11 cellular contexts compared by ENCODE assay signal in the genomic region with DNA sequence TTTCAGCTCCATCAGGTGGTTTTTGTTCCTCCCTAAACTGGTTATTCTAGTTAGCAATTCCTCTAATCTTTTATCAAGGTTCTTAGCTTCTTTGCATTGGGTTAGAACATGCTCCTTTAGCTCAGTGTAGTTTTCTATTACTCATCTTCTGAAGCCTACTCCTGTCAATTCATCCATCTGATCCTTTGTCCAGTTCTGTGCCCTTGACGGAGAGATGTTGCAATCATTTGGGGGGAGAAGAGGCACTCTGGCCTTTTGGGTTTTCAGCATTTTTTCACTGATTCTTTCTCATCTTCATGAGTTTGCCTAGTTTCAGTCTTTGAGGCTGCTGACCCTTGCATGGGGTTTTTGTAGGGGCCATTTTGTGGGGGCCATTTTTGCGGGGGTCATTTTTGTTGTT. TPM values are rescaled to one million over a fixed set of nuclear protein-coding genes. Genes with fewer than 3 reads are reported as not detected.
DNase-seq lines count a peak whose midpoint lies in the region; ATAC-seq, FAIRE-seq and TF ChIP-seq lines count a peak whose summit lies in the region.
"Not testable (repeated sequence)": the region's sequence is repeated elsewhere in the genome, so short reads cannot be mapped to it uniquely, and the experiment has no call there.
"Had no signal": no experiment of that assay in that cellular context is flagged by ENCODE, and none has a peak within 500 bp of the region (broad histone marks: within the 10 kb centered on the region; RNA-seq: fewer than 3 reads in every experiment).

No MANE protein-coding gene starts in this region.

- TF ChIP-seq CTCF in OCI-LY3 (IDR thresholded peaks at IDR 0.05; ENCODE audit: low read depth, low read length); K562 (IDR thresholded peaks at IDR 0.05 in 2 of 3, conservative IDR thresholded peaks at IDR 0.05 in 1 of 3; ENCODE audit: insufficient read depth in 2 of 3, low read depth in 1 of 3, low read length in 3 of 3); choroid plexus epithelial cell (conservative IDR thresholded peaks at IDR 0.05; ENCODE audit: low read depth, low read length); fibroblast of mammary gland (conservative IDR thresholded peaks at IDR 0.05; ENCODE audit: control insufficient read depth, insufficient read depth, low read depth, low read length); testis (IDR thresholded peaks at IDR 0.05): not testable (repeated sequence)

- H3K36me3 ChIP-seq in OCI-LY3 (replicated peaks; ENCODE audit: low read depth, low read length); K562 (ENCODE audit: control insufficient read depth, insufficient read depth, low read length); testis (ENCODE audit: low read depth, missing control alignments): not testable (repeated sequence)

- H3K4me1 ChIP-seq in OCI-LY3 (ENCODE audit: low read length) = peaks cover 44% of the 10 kb centered on the region
- not testable (repeated sequence) for H3K4me1 ChIP-seq in K562 (replicated peaks in 1 of 2; ENCODE audit: control insufficient read depth in 2 of 2, insufficient read depth in 2 of 2, low read length in 2 of 2); testis

- H3K4me2 ChIP-seq in OCI-LY3 (ENCODE audit: low read length) = peak overlapping the region; percentile 47
- not testable (repeated sequence) for H3K4me2 ChIP-seq in K562 (ENCODE audit: insufficient read depth, low read length)

- not testable (repeated sequence) for ATAC-seq in K562

- H3K9me3 ChIP-seq in OCI-LY3 (ENCODE audit: insufficient read depth, low read length); K562 (replicated peaks; ENCODE audit: control insufficient read depth, insufficient read depth, low read depth, low read length); testis: not testable (repeated sequence)

- not testable (repeated sequence) for BruUV-seq in K562 (replicated peaks; lab: Mats Ljungman, UMichigan)

- not testable (repeated sequence) for FAIRE-seq in K562 (lab: Jason Lieb, UNC)

- H2AFZ ChIP-seq in OCI-LY3 (ENCODE audit: low read depth, low read length) = not testable (repeated sequence)
- peak overlapping the region; percentile 47 for H2AFZ ChIP-seq in K562 (ENCODE audit: low read depth, low read length)

- not testable (repeated sequence) for H3K9ac ChIP-seq in OCI-LY3 (ENCODE audit: low read length); K562 (ENCODE audit: insufficient read depth in 1 of 2, low read depth in 2 of 2, low read length in 2 of 2)

- intact Hi-C loops in K562 (cut with micrococcal nuclease); testis (cut with DNase I; ENCODE audit: low total_unique reads): not testable (repeated sequence)

- not testable (repeated sequence) for TF ChIP-seq RAD21 in K562 (CRISPR knock-in tag; conservative IDR thresholded peaks at IDR 0.05 in 1 of 2, IDR thresholded peaks at IDR 0.05 in 1 of 2)

- not testable (repeated sequence) for H3K79me2 ChIP-seq in OCI-LY3 (ENCODE audit: low read length); K562 (ENCODE audit: control insufficient read depth, insufficient read depth, low read length)

- not testable (repeated sequence) for H3K27ac ChIP-seq in OCI-LY3 (ENCODE audit: low read length); K562 (ENCODE audit: extremely low read depth, low read depth, low read length)
- peak overlapping the region; percentile 25 to 31 for H3K27ac ChIP-seq in testis

- not testable (repeated sequence) for TF ChIP-seq POLR2A in K562 (conservative IDR thresholded peaks at IDR 0.05); testis (IDR thresholded peaks at IDR 0.05)

- not testable (repeated sequence) for H4K20me1 ChIP-seq in OCI-LY3 (ENCODE audit: insufficient read depth, low read length); K562 (replicated peaks; ENCODE audit: control insufficient read depth, insufficient read depth, low read length)

- POLR2A ChIA-PET in K562 (lab: Yijun Ruan, JAX) = interaction anchor here (1.4 kb wide), 1 partner anchor 12 kb away, joined by 5 read pairs; no protein-coding TSS in a partner anchor

- TF ChIP-seq EP300 in K562 (IDR thresholded peaks at IDR 0.05; ENCODE audit: low read length) = not testable (repeated sequence)

- not testable (repeated sequence) for H3K27me3 ChIP-seq in OCI-LY3 (ENCODE audit: low read depth, low read length); K562 (ENCODE audit: control insufficient read depth in 2 of 2, insufficient read depth in 2 of 2, low read length in 2 of 2); testis

- DNase-seq in K562 (ENCODE audit: extremely low read depth in 1 of 4, low spot score in 3 of 4); testis: not testable (repeated sequence)
- DNase-seq in choroid plexus epithelial cell (ENCODE audit: low read depth) (peak; percentile 54), fibroblast of mammary gland (ENCODE audit: low read depth) (peak; percentile 41), renal cortical epithelial cell (ENCODE audit: low read depth) (peak; percentile 4)

- in situ Hi-C loops in K562 (cut with MboI) = not testable (repeated sequence)

- H3K4me3 ChIP-seq in OCI-LY3 (ENCODE audit: low read length); K562; choroid plexus epithelial cell (ENCODE audit: low read depth, low read length); fibroblast of mammary gland (ENCODE audit: control insufficient read depth, low read depth, low read length); testis: not testable (repeated sequence)

- 30% methylated on average over 2 of the region's 2 CpGs for WGBS in K562 (ENCODE audit: insufficient coverage, low coverage, missing lambda C conversion rate)
- 88 to 97% methylated on average over 2 of the region's 2 CpGs for WGBS in testis, 2 donors

- CTCF ChIA-PET in K562 (lab: Yijun Ruan, JAX; ENCODE audit: low intra/inter-chr PET ratio) = not testable (repeated sequence)

- not testable (repeated sequence) for H3K9me1 ChIP-seq in K562 (ENCODE audit: control insufficient read depth, insufficient read depth, low read length)

TF ChIP-seq in K562, 482 proteins besides CTCF, POLR2A, EP300 and RAD21:
- peak; percentile 75 for TF ChIP-seq CEBPB (tag; IDR thresholded peaks at IDR 0.05)

RNA-seq across cellular contexts. Expression of a gene that starts 5.6 kb away (rescaled TPM):
- total RNA-seq in K562 (2011; cell fraction: chromatin; rRNA removed; ENCODE audit: low replicate concordance) = not detected in 2 replicates
- total RNA-seq in K562 (2011; cell fraction: nucleolus; rRNA removed) = 1.2 TPM in 1 of 2 replicates, not detected in the other
- total RNA-seq in K562 (2011; cell fraction: nucleoplasm; rRNA removed) = not detected in 2 replicates
- total RNA-seq in K562 (2014; rRNA removed) (not detected in 2 replicates), K562 (2014; rRNA removed; fragmentation: Illumina TruSeq; extraction: Trizol) (0.25 and 0.26 TPM in 2 replicates), K562 (2015; rRNA removed; fragmentation: Illumina TruSeq; extraction: Trizol) (0.25 and 0.30 TPM in 2 replicates), K562 (2021) (0.18 and 0.40 TPM in 2 replicates), renal cortical epithelial cell (1.4 TPM in 1 of 2 replicates, not detected in the other), testis (1 to 10 TPM; 6.5 to 9.4 TPM)
- polyA plus RNA-seq in K562 (2011; rRNA removed) (not detected in 2 replicates), K562 (2014; fragmentation: Illumina TruSeq; extraction: Trizol) (not detected in 2 replicates), K562 (2014; fragmentation: Nextera tagmentation; extraction: Ambion mirVana) (under 1 TPM; 0.07 to 0.49 TPM), K562 (2014; rRNA removed) (not detected in 2 replicates), testis (ENCODE audit: insufficient read depth, low read depth, low replicate concordance) (34.8 TPM)
- polyA plus RNA-seq in K562 (2011; cell fraction: cytosol; rRNA removed) = 0.06 TPM in 1 of 2 replicates, not detected in the other
- 0.31 TPM in 1 of 2 replicates, not detected in the other for polyA plus RNA-seq in K562 (2011; cell fraction: nucleus; rRNA removed)
- 0.22 TPM in 1 of 2 replicates, not detected in the other for polyA plus RNA-seq in K562 (2012)
- not detected in 2 replicates for polyA minus RNA-seq in K562 (2011; rRNA and poly(A)+ RNA removed)
- polyA minus RNA-seq in K562 (2011; cell fraction: cytosol; rRNA and poly(A)+ RNA removed) = not detected in 2 replicates
- not detected in 2 replicates for polyA minus RNA-seq in K562 (2011; cell fraction: nucleus; rRNA and poly(A)+ RNA removed)
- total RNA-seq: A172; Caco-2; CD4-positive, alpha-beta T cell; CD8-positive, alpha-beta T cell had no signal
- polyA plus RNA-seq: BJ had no signal
